In genomic region chr6:57046332-57047256, GRCh38 we compare ENCODE assay signal across 1 cellular context.
TF ChIP-seq lines count a peak whose summit lies in the region.
"Not testable (repeated sequence)": the region's sequence is repeated elsewhere in the genome, so short reads cannot be mapped to it uniquely, and the experiment has no call there.

TSS of gene KIAA1586 (plus strand) at chr6:57046693. CDS start at chr6:57046756, 63 bp downstream.

TF ChIP-seq in HepG2, 621 proteins besides CTCF, POLR2A, EP300 and RAD21 (continued from another document and continues in another):
- TF ChIP-seq FOXP4 (CRISPR knock-in tag; IDR thresholded peaks at IDR 0.05): 0 out of 2 replicates have a peak, but pooled peaks have one; percentile 3
- TF ChIP-seq SP5 (CRISPR knock-in tag; IDR thresholded peaks at IDR 0.05; ENCODE audit: borderline replicate concordance, low read depth): peak; percentile 80
- not testable (repeated sequence) for TF ChIP-seq SP1 (IDR thresholded peaks at IDR 0.05); CBX2 (IDR thresholded peaks at IDR 0.05; ENCODE audit: low read depth, low read length)
- peak; percentile 81 for TF ChIP-seq SP1 (CRISPR knock-in tag; IDR thresholded peaks at IDR 0.05)
- TF ChIP-seq TEAD3 (CRISPR knock-in tag; optimal IDR thresholded peaks at IDR 0.05; ENCODE audit: borderline replicate concordance): peak; percentile 76
- TF ChIP-seq ZSCAN29 (CRISPR knock-in tag; conservative IDR thresholded peaks at IDR 0.05): peak; percentile 82; the same call in 1 of the 2 replicates
- peak; percentile 71; the same call in 1 of the 2 replicates for TF ChIP-seq ZNF451 (CRISPR knock-in tag; IDR thresholded peaks at IDR 0.05)
- TF ChIP-seq DR1 (CRISPR knock-in tag; IDR thresholded peaks at IDR 0.05): peak; percentile 74
- peak; percentile 36; the same call in 1 of the 2 replicates for TF ChIP-seq ZMYM3 (CRISPR knock-in tag; IDR thresholded peaks at IDR 0.05)
- peak; percentile 7; the same call in 1 of the 2 replicates for TF ChIP-seq ARID3A (IDR thresholded peaks at IDR 0.05; ENCODE audit: low read depth, low read length)
- peak; percentile 61 for TF ChIP-seq MXD4 (CRISPR knock-in tag; IDR thresholded peaks at IDR 0.05)
- peak; percentile 67 for TF ChIP-seq PITX1 (CRISPR knock-in tag; IDR thresholded peaks at IDR 0.05)
- peak; percentile 71; the same call in 1 of the 2 replicates for TF ChIP-seq PATZ1 (CRISPR knock-in tag; IDR thresholded peaks at IDR 0.05)
- peak; percentile 30; the same call in 1 of the 2 replicates for TF ChIP-seq ZNF607 (CRISPR knock-in tag; IDR thresholded peaks at IDR 0.05; ENCODE audit: borderline replicate concordance)
- 0 out of 2 replicates have a peak, but pooled peaks have one; percentile 32 for TF ChIP-seq RERE (CRISPR knock-in tag; IDR thresholded peaks at IDR 0.05; ENCODE audit: low read depth)
- TF ChIP-seq CENPT (CRISPR knock-in tag; IDR thresholded peaks at IDR 0.05; ENCODE audit: low read depth): peak; percentile 48; the same call in 1 of the 2 replicates
- TF ChIP-seq ZNF501 (CRISPR knock-in tag; IDR thresholded peaks at IDR 0.05): peak; percentile 85
- peak; percentile 59; the same call in 1 of the 2 replicates for TF ChIP-seq BCL6 (CRISPR knock-in tag; IDR thresholded peaks at IDR 0.05)
- peak; percentile 63; the same call in 1 of the 2 replicates for TF ChIP-seq LBX2 (CRISPR knock-in tag; IDR thresholded peaks at IDR 0.05; ENCODE audit: borderline replicate concordance)
- TF ChIP-seq ZMYM4 (CRISPR knock-in tag; IDR thresholded peaks at IDR 0.05): peak; percentile 91
- peak; percentile 86; the same call in 1 of the 2 replicates for TF ChIP-seq MIER3 (CRISPR knock-in tag; IDR thresholded peaks at IDR 0.05; ENCODE audit: borderline replicate concordance)
- peak; percentile 70; the same call in 1 of the 2 replicates for TF ChIP-seq ZFP41 (CRISPR knock-in tag; IDR thresholded peaks at IDR 0.05; ENCODE audit: borderline replicate concordance)
- peak; percentile 83 for TF ChIP-seq BCL3 (CRISPR knock-in tag; IDR thresholded peaks at IDR 0.05)
- peak; percentile 43; the same call in 1 of the 2 replicates for TF ChIP-seq ZNF788 (CRISPR knock-in tag; IDR thresholded peaks at IDR 0.05; ENCODE audit: borderline replicate concordance)
- TF ChIP-seq ZNF556 (CRISPR knock-in tag; IDR thresholded peaks at IDR 0.05; ENCODE audit: borderline replicate concordance): peak; percentile 82; the same call in 1 of the 2 replicates
- TF ChIP-seq HNF1B (CRISPR knock-in tag; IDR thresholded peaks at IDR 0.05): 0 out of 2 replicates have a peak, but pooled peaks have one; percentile 48
- peak; percentile 49; the same call in 1 of the 2 replicates for TF ChIP-seq HNRNPL (IDR thresholded peaks at IDR 0.05; ENCODE audit: low read depth, low read length)
- TF ChIP-seq ZNF562 (CRISPR knock-in tag; IDR thresholded peaks at IDR 0.05; ENCODE audit: borderline replicate concordance): 0 out of 2 replicates have a peak, but pooled peaks have one; percentile 59
- TF ChIP-seq ZNF780A (CRISPR knock-in tag; IDR thresholded peaks at IDR 0.05): 0 out of 2 replicates have a peak, but pooled peaks have one; percentile 68
- TF ChIP-seq GLI4 (CRISPR knock-in tag; IDR thresholded peaks at IDR 0.05; ENCODE audit: borderline replicate concordance): peak; percentile 71; the same call in 1 of the 2 replicates
- peak; percentile 83; the same call in 1 of the 2 replicates for TF ChIP-seq ATF2 (CRISPR knock-in tag; IDR thresholded peaks at IDR 0.05)
- peak; percentile 78 for TF ChIP-seq SKIL (CRISPR knock-in tag; IDR thresholded peaks at IDR 0.05; ENCODE audit: borderline replicate concordance)
- peak; percentile 45; the same call in 1 of the 2 replicates for TF ChIP-seq GMEB2 (CRISPR knock-in tag; IDR thresholded peaks at IDR 0.05; ENCODE audit: low read depth)
- peak; percentile 68 for TF ChIP-seq ASH2L (IDR thresholded peaks at IDR 0.05; ENCODE audit: insufficient read length, low read depth, low read length)
- TF ChIP-seq POLR2G (IDR thresholded peaks at IDR 0.05; ENCODE audit: low read depth, low read length): peak; percentile 80
- TF ChIP-seq ZMAT3 (CRISPR knock-in tag; conservative IDR thresholded peaks at IDR 0.05): 0 out of 2 replicates have a peak, but pooled peaks have one; percentile 60
- peak; percentile 69; the same call in 1 of the 2 replicates for TF ChIP-seq CBX2 (CRISPR knock-in tag; IDR thresholded peaks at IDR 0.05; ENCODE audit: low read depth)
